In genomic region chr10:86366902-86367338, GRCh38 we compare ENCODE assay signal across 8 cellular contexts. TPM values are rescaled to one million over a fixed set of nuclear protein-coding genes. Genes with fewer than 3 reads are reported as not detected.
A peak's percentile ranks its signal among the peaks of the same experiment; 100 is the strongest.
DNase-seq lines count a peak whose midpoint lies in the region; ATAC-seq and TF ChIP-seq lines count a peak whose summit lies in the region.

No MANE protein-coding gene starts in this region.

- peak; percentile 34 for ATAC-seq in GM19463 (IDR thresholded peaks at IDR 0.05; ENCODE audit: unreplicated experiment)
- peak; percentile 2 for ATAC-seq in stimulated activated effector memory CD8-positive, alpha-beta T cell treated with anti-CD3 and anti-CD28 coated beads, Interleukin-12 subunit alpha, Interleukin-12 subunit beta, amount 100 ng/mL, for 72 hours

- TF ChIP-seq CTCF in Peyer's patch (IDR thresholded peaks at IDR 0.05), result no peak
- TF ChIP-seq CTCF in hepatocyte (IDR thresholded peaks at IDR 0.05; ENCODE audit: poor library complexity), result no peak
- TF ChIP-seq CTCF in GM20000 (IDR thresholded peaks at IDR 0.05; ENCODE audit: extremely low read depth, missing control alignments), result no peak

- TF ChIP-seq POLR2A in Peyer's patch (IDR thresholded peaks at IDR 0.05), result no peak

- no peaks in the 10 kb centered on the region for H3K9me2 ChIP-seq in hepatocyte (replicated peaks; ENCODE audit: insufficient read depth)

- H3K27ac ChIP-seq in Peyer's patch, result peak overlapping the region in 1 of 4 donors; percentile 31
- no peak overlapping the region for H3K27ac ChIP-seq in hepatocyte

- H3K9me3 ChIP-seq in Peyer's patch (no peaks in the 10 kb centered on the region), hepatocyte (ENCODE audit: low read depth) (no peaks in the 10 kb centered on the region)

- H3K79me2 ChIP-seq in hepatocyte, result no peaks in the 10 kb centered on the region

- no peak overlapping the region for H3K4me3 Mint-ChIP-seq in stimulated activated effector memory CD8-positive, alpha-beta T cell treated with anti-CD3 and anti-CD28 coated beads, Interleukin-12 subunit alpha, Interleukin-12 subunit beta, amount 100 ng/mL, for 72 hours

- H4K20me1 ChIP-seq in hepatocyte (ENCODE audit: insufficient read depth, poor library complexity, severe bottlenecking), result no peaks in the 10 kb centered on the region

- peak overlapping the region; percentile 76 for H2AFZ ChIP-seq in hepatocyte

- H3K4me2 ChIP-seq in hepatocyte, result peak overlapping the region; percentile 92

- 4% methylated on average over 14 of the region's 56 CpGs for WGBS in hepatocyte (ENCODE audit: low lambda C conversion rate, missing lambda C conversion rate)

- DNase-seq in Peyer's patch (peak in 1 of 3 donors; percentile 45), hepatocyte (ENCODE audit: low spot score) (no peak), foreskin melanocyte (no peak), GM20000 (ENCODE audit: low spot score) (no peak), SKM-1 (lab: John Stamatoyannopoulos, UW; ENCODE audit: unreplicated experiment) (no peak)
- DNase-seq in stimulated activated effector memory CD8-positive, alpha-beta T cell treated with anti-CD3 and anti-CD28 coated beads, Interleukin-12 subunit alpha, Interleukin-12 subunit beta, amount 100 ng/mL, for 72 hours (ENCODE audit: low spot score in 2 of 2), result no peak
- DNase-seq in activated CD4-positive, alpha-beta T cell treated with anti-CD3 and anti-CD28 coated beads for 1 hour, result no peak

- H3K4me3 ChIP-seq in Peyer's patch (peak overlapping the region; percentile 30 to 54 (median 50)), hepatocyte (peak overlapping the region; percentile 23)

- no peaks in the 10 kb centered on the region for H3K9me3 Mint-ChIP-seq in stimulated activated effector memory CD8-positive, alpha-beta T cell treated with anti-CD3 and anti-CD28 coated beads, Interleukin-12 subunit alpha, Interleukin-12 subunit beta, amount 100 ng/mL, for 72 hours

- H3K36me3 ChIP-seq in Peyer's patch (no peaks in the 10 kb centered on the region), hepatocyte (replicated peaks; ENCODE audit: insufficient read depth, low read depth) (no peaks in the 10 kb centered on the region)

- no peak overlapping the region for H3K27ac Mint-ChIP-seq in stimulated activated effector memory CD8-positive, alpha-beta T cell treated with anti-CD3 and anti-CD28 coated beads, Interleukin-12 subunit alpha, Interleukin-12 subunit beta, amount 100 ng/mL, for 72 hours

- peaks cover 16% of the 10 kb centered on the region for H3K4me1 Mint-ChIP-seq in stimulated activated effector memory CD8-positive, alpha-beta T cell treated with anti-CD3 and anti-CD28 coated beads, Interleukin-12 subunit alpha, Interleukin-12 subunit beta, amount 100 ng/mL, for 72 hours

- H3K27me3 ChIP-seq in Peyer's patch (peaks cover 0 to 15% of the 10 kb centered on the region in 2 donors), hepatocyte (peaks cover 94% of the 10 kb centered on the region)

- H3K36me3 Mint-ChIP-seq in stimulated activated effector memory CD8-positive, alpha-beta T cell treated with anti-CD3 and anti-CD28 coated beads, Interleukin-12 subunit alpha, Interleukin-12 subunit beta, amount 100 ng/mL, for 72 hours, result no peaks in the 10 kb centered on the region

- H3K4me1 ChIP-seq in Peyer's patch (peaks cover 0 to 34% (median 18%) of the 10 kb centered on the region in 4 donors), hepatocyte (ENCODE audit: insufficient read depth) (peaks cover 23% of the 10 kb centered on the region)

RNA-seq across cellular contexts. Expression of gene GRID1, which starts 0.3 kb away (rescaled TPM):
- total RNA-seq in Peyer's patch (10 to 100 TPM in 1 of 4 donors, 1 to 10 TPM in 2, under 1 TPM in 1; 0.35 to 10.7 (median 1.3) TPM), hepatocyte (0.24 and 0.37 TPM in 2 replicates)
- polyA plus RNA-seq in hepatocyte, result 0.07 TPM in 2 replicates
